ENCODE assay signal across 13 cellular contexts in the genomic region with DNA sequence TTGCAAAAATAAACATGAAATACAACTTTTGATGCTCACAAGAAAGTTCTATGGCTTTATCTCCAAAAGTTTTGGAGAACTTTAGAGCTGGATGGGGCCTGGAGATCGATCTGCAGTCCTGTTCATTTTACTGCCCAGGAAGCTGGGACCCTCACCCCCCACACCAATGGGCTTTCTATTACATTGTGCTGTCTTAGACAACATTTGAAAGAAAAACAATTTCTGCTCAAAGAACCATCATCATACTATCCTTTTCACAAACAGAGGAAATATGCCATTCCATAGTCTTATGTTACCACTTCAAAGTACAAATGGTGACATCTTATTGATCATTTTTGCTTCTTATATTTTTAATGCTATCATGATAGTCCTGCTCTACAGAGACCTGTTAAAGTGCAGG. TPM values are rescaled to one million over a fixed set of nuclear protein-coding genes. Genes with fewer than 3 reads are reported as not detected.
A peak's percentile ranks its signal among the peaks of the same experiment; 100 is the strongest.
DNase-seq lines count a peak whose midpoint lies in the region; ATAC-seq and TF ChIP-seq lines count a peak whose summit lies in the region.
"Had no signal": no experiment of that assay in that cellular context is flagged by ENCODE, and none has a peak within 500 bp of the region (broad histone marks: within the 10 kb centered on the region; RNA-seq: fewer than 3 reads in every experiment).

No MANE protein-coding gene starts in this region.

- peak overlapping the region; percentile 87 for H3K4me2 ChIP-seq in OCI-LY7 (ENCODE audit: low read length)
- no peak overlapping the region for H3K4me2 ChIP-seq in hepatocyte
- H3K4me2 ChIP-seq: SK-N-SH had no signal

- H3K9me2 ChIP-seq in OCI-LY7 (ENCODE audit: insufficient read depth, low read length) = no peaks in the 10 kb centered on the region
- H3K9me2 ChIP-seq in hepatocyte (replicated peaks; ENCODE audit: insufficient read depth) = no peaks in the 10 kb centered on the region
- H3K9me2 ChIP-seq: SK-N-SH had no signal

- peaks cover 35% of the 10 kb centered on the region for H3K4me1 Mint-ChIP-seq in activated T-cell treated with anti-CD3 and anti-CD28 coated beads, Interleukin-2, amount 50 U/mL, for 72 hours (ENCODE audit: low read depth)

- CTCF ChIA-PET in OCI-LY7 (lab: Charles Lee; ENCODE audit: unreplicated experiment) = no interaction called here

- H3K4me3 ChIP-seq in OCI-LY7 (ENCODE audit: low read depth, low read length, poor library complexity, severe bottlenecking) (no peak overlapping the region), hepatocyte (no peak overlapping the region), stomach (no peak overlapping the region), left lung (no peak overlapping the region), spleen (no peak overlapping the region)

- H3K9me3 Mint-ChIP-seq in activated T-cell treated with anti-CD3 and anti-CD28 coated beads, Interleukin-2, amount 50 U/mL, for 72 hours = no peaks in the 10 kb centered on the region

- H2AFZ ChIP-seq in OCI-LY7 (ENCODE audit: low read length) = peak overlapping the region; percentile 73
- peak overlapping the region; percentile 82 for H2AFZ ChIP-seq in hepatocyte

- H3K27me3 ChIP-seq in hepatocyte (no peaks in the 10 kb centered on the region), stomach (no peaks in the 10 kb centered on the region), left lung (no peaks in the 10 kb centered on the region), spleen (replicated peaks in 1 of 7) (no peaks in the 10 kb centered on the region)

- peak overlapping the region in 1 of 2 donors; percentile 59 for H3K4me3 Mint-ChIP-seq in activated T-cell treated with anti-CD3 and anti-CD28 coated beads, Interleukin-2, amount 50 U/mL, for 72 hours

- 96% methylated on average over 1 of the region's 1 CpG for WGBS in hepatocyte (ENCODE audit: low lambda C conversion rate, missing lambda C conversion rate)
- 75 to 94% (median 88%) methylated on average over 1 of the region's 1 CpG for WGBS in stomach, 5 donors
- WGBS in spleen, 5 donors = 88 to 93% (median 92%) methylated on average over 1 of the region's 1 CpG

- POLR2A ChIA-PET in OCI-LY7 (lab: Charles Lee) = interaction anchor here (0.6 to 6.2 kb wide), 13 partner anchors 9 to 1061 kb away, joined by 3 to 83 read pairs (median 4); a partner anchor contains a TSS

- H3K27me3 Mint-ChIP-seq in activated T-cell treated with anti-CD3 and anti-CD28 coated beads, Interleukin-2, amount 50 U/mL, for 72 hours (ENCODE audit: low read depth) = no peaks in the 10 kb centered on the region

- no peak for ATAC-seq in activated T-cell treated with anti-CD3 and anti-CD28 coated beads, Interleukin-2, amount 50 U/mL, for 72 hours (replicated peaks in 1 of 2)
- ATAC-seq in left lung = no peak

- no TSS peak for BruUV-seq in OCI-LY7 (replicated peaks; lab: Mats Ljungman, UMichigan)

- peak overlapping the region; percentile 3 for H3K27ac ChIP-seq in OCI-LY7 (ENCODE audit: low read depth, low read length, poor library complexity, severe bottlenecking)
- H3K27ac ChIP-seq in hepatocyte = peak overlapping the region; percentile 98
- peak overlapping the region in 4 of 5 donors; percentile 99 to 100 (median 100) for H3K27ac ChIP-seq in stomach
- H3K27ac ChIP-seq in left lung = no peak overlapping the region
- H3K27ac ChIP-seq in spleen = peak overlapping the region in 1 of 8 donors; percentile 100

- intact Hi-C loops in OCI-LY7 (cut with micrococcal nuclease; ENCODE audit: unreplicated experiment) (no loop called here), stomach (cut with DNase I; ENCODE audit: low total_unique reads) (no loop called here), left lung (cut with DNase I) (loop anchor here in 1 of 2 donors (10.0 kb wide), 1 partner anchor 98 kb away; a partner anchor contains a TSS), spleen (cut with DNase I; ENCODE audit: low total_unique reads) (no loop called here)

- TF ChIP-seq CTCF in OCI-LY7 (conservative IDR thresholded peaks at IDR 0.05; ENCODE audit: low read length) (no peak), hepatocyte (IDR thresholded peaks at IDR 0.05; ENCODE audit: poor library complexity) (no peak), stomach (IDR thresholded peaks at IDR 0.05) (no peak), left lung (IDR thresholded peaks at IDR 0.05) (no peak), spleen (IDR thresholded peaks at IDR 0.05 in 8 of 11, conservative IDR thresholded peaks at IDR 0.05 in 3 of 11) (no peak)

- peak overlapping the region; percentile 89 for H3K27ac Mint-ChIP-seq in activated T-cell treated with anti-CD3 and anti-CD28 coated beads, Interleukin-2, amount 50 U/mL, for 72 hours

- H4K20me1 ChIP-seq in OCI-LY7 (ENCODE audit: insufficient read depth, low read length) (peaks cover 14% of the 10 kb centered on the region), hepatocyte (ENCODE audit: insufficient read depth, poor library complexity, severe bottlenecking) (peaks cover 14% of the 10 kb centered on the region)

- DNase-seq in activated T-cell treated with anti-CD3 and anti-CD28 coated beads, Interleukin-2, amount 50 U/mL, for 72 hours = no peak
- DNase-seq in activated T-cell treated with anti-CD3 and anti-CD28 coated beads for 4 hours = no peak
- no peak for DNase-seq in OCI-LY7 (ENCODE audit: low spot score)
- no peak for DNase-seq in hepatocyte (ENCODE audit: low spot score)
- DNase-seq in stomach = no peak
- DNase-seq in SIG-M5 treated with dmso at 0.1 percent for 504 hours (lab: John Stamatoyannopoulos, UW; ENCODE audit: unreplicated experiment) = no peak
- DNase-seq in left lung = no peak
- no peak for DNase-seq in spleen
- DNase-seq: activated CD4-positive, CD25-positive, alpha-beta regulatory T cell treated with anti-CD3 and anti-CD28 coated beads, Interleukin-2, amount 50 U/mL, for 72 hours; DMS153; kidney; NCI-H2081 treated with DMSO at 0.1 percent for 48 hours; SK-N-SH had no signal

- no peak for TF ChIP-seq EP300 in stomach (IDR thresholded peaks at IDR 0.05)

- H3K9me3 ChIP-seq in OCI-LY7 (ENCODE audit: low read length) = no peaks in the 10 kb centered on the region
- no peaks in the 10 kb centered on the region for H3K9me3 ChIP-seq in hepatocyte (ENCODE audit: low read depth)
- no peaks in the 10 kb centered on the region for H3K9me3 ChIP-seq in stomach
- H3K9me3 ChIP-seq in left lung = no peaks in the 10 kb centered on the region
- H3K9me3 ChIP-seq in spleen = no peaks in the 10 kb centered on the region
- H3K9me3 ChIP-seq: SK-N-SH had no signal

- H3K4me1 ChIP-seq in OCI-LY7 (ENCODE audit: insufficient read depth, low read length, poor library complexity, severe bottlenecking) (peaks cover 32% of the 10 kb centered on the region), hepatocyte (ENCODE audit: insufficient read depth) (peaks cover 21% of the 10 kb centered on the region), stomach (peaks cover 3 to 23% (median 15%) of the 10 kb centered on the region in 4 donors), left lung (peaks cover 7 to 28% of the 10 kb centered on the region in 2 donors), spleen (peaks cover 11 to 29% (median 22%) of the 10 kb centered on the region in 6 donors)

- no peak for TF ChIP-seq POLR2A in stomach (IDR thresholded peaks at IDR 0.05)
- no peak for TF ChIP-seq POLR2A in spleen (IDR thresholded peaks at IDR 0.05)

- H3K79me2 ChIP-seq in OCI-LY7 (ENCODE audit: insufficient read depth, low read depth, low read length) = peaks cover 48% of the 10 kb centered on the region
- peaks cover 27% of the 10 kb centered on the region for H3K79me2 ChIP-seq in hepatocyte

- H3K36me3 ChIP-seq in OCI-LY7 (ENCODE audit: insufficient read depth, low read length) = peaks cover 26% of the 10 kb centered on the region
- H3K36me3 ChIP-seq in hepatocyte (replicated peaks; ENCODE audit: insufficient read depth, low read depth) = no peaks in the 10 kb centered on the region
- peaks cover 0 to 5% (median 0%) of the 10 kb centered on the region in 4 donors for H3K36me3 ChIP-seq in stomach
- H3K36me3 ChIP-seq in left lung = peaks cover 0 to 6% of the 10 kb centered on the region in 2 donors
- H3K36me3 ChIP-seq in spleen = peaks cover 0 to 7% (median 0%) of the 10 kb centered on the region in 6 donors

- peaks cover 16 to 21% of the 10 kb centered on the region in 2 donors for H3K36me3 Mint-ChIP-seq in activated T-cell treated with anti-CD3 and anti-CD28 coated beads, Interleukin-2, amount 50 U/mL, for 72 hours (ENCODE audit: insufficient read depth in 2 of 2)

RNA-seq across cellular contexts. Expression of a gene that starts 2.0 kb away (rescaled TPM):
- total RNA-seq in activated T-cell treated with anti-CD3 and anti-CD28 coated beads, Interleukin-2, amount 50 U/mL, for 72 hours = 100 to 1,000 TPM; 310 to 319 TPM
- 426 and 592 TPM in 2 replicates for total RNA-seq in OCI-LY7 (2014; rRNA removed; shearing (Covaris generic))
- total RNA-seq in OCI-LY7 (2022) (610 and 650 TPM in 2 replicates), hepatocyte (316 and 321 TPM in 2 replicates), stomach (100 to 1,000 TPM; 308 to 533 (median 327) TPM), left lung (100 to 1,000 TPM; 248 to 263 TPM), spleen (100 to 1,000 TPM; 279 to 457 (median 350) TPM)
- polyA plus RNA-seq in hepatocyte (293 and 298 TPM in 2 replicates), stomach (100 to 1,000 TPM in 1 of 3 donors, 10 to 100 TPM in 2; 76.3 to 132 (median 94.9) TPM), spleen (100 to 1,000 TPM; 121 to 156 (median 153) TPM)

RNA-seq across cellular contexts. Expression of a gene that starts 30.9 kb away (rescaled TPM):
- total RNA-seq in activated T-cell treated with anti-CD3 and anti-CD28 coated beads, Interleukin-2, amount 50 U/mL, for 72 hours = 10 to 100 TPM in 1 of 2 donors, 1 to 10 TPM in 1; 9.8 to 12.1 TPM
- total RNA-seq in OCI-LY7 (2014; rRNA removed; shearing (Covaris generic)) = 12.7 and 12.9 TPM in 2 replicates
- 26.3 and 28.3 TPM in 2 replicates for total RNA-seq in OCI-LY7 (2022)
- total RNA-seq in hepatocyte = 24.3 and 32.0 TPM in 2 replicates
- 56.5 and 61.9 TPM in 2 replicates for polyA plus RNA-seq in hepatocyte
- total RNA-seq in stomach = 10 to 100 TPM in 3 of 5 donors, 1 to 10 TPM in 2; 5.5 to 58.0 (median 28.0) TPM
- 10 to 100 TPM; 55.4 to 65.7 (median 60.0) TPM for polyA plus RNA-seq in stomach
- total RNA-seq in left lung = 10 to 100 TPM; 27.1 to 31.4 TPM
- total RNA-seq in spleen = 10 to 100 TPM; 20.7 to 30.9 (median 23.2) TPM
- polyA plus RNA-seq in spleen = 10 to 100 TPM; 38.4 to 45.4 (median 39.6) TPM

Comparison
In these comparisons a context has a peak if more than half of its experiments do, and no peak if none do; other contexts are left out.
1. H3K27ac ChIP-seq: peak in OCI-LY7 (single experiment), hepatocyte (single experiment) and stomach (4 of 5); none in left lung (0 of 2).